ENCODE assay signal across 1 cellular context in the genomic region with DNA sequence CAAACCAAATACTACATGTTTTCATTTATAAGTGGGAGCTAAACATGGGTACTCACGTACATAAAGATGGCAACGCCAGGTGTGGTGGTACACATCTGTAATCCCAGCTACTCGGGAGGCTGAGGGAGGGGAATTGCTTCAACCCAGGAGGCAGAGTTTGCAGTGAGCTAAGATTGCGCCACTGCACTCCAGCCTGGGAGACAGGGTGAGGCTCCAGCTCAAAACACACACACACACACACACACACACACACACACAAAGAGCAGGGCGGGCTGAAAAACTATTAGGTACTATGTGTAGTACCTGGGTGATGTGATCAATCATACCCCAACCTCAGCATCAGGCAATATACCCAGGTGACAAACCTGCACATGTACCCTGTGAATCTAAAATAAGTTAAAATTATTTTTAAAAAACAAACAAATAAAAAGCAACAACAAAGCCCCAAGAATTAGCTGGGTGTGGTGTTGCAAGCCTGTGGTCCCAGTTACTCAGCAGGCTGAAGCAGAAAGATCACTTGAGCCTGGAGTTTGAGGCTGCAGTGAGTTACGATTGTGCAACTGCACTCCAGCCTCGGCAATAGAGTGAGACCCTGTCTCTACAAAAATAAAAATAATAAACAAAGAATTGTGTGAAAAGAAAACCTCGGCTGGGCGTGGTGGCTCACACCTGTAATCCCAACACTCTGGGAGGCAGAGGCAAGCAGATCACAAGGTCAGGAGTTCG.
TF ChIP-seq lines count a peak whose summit lies in the region.

No MANE protein-coding gene starts in this region.

TF ChIP-seq in HepG2, 621 proteins besides CTCF, POLR2A, EP300 and RAD21:
- TF ChIP-seq HNF4A (CRISPR knock-in tag; IDR thresholded peaks at IDR 0.05), result no peak
- peak; percentile 22; the same call in 1 of the 2 replicates for TF ChIP-seq CEBPG (CRISPR knock-in tag; IDR thresholded peaks at IDR 0.05)
- TF ChIP-seq GABPB1 (CRISPR knock-in tag; IDR thresholded peaks at IDR 0.05), result no peak
- TF ChIP-seq PLRG1 (conservative IDR thresholded peaks at IDR 0.05), result no peak
- TF ChIP-seq KLF13 (CRISPR knock-in tag; IDR thresholded peaks at IDR 0.05), result no peak
- TF ChIP-seq CEBPB (IDR thresholded peaks at IDR 0.05; ENCODE audit: borderline replicate concordance, low read depth, low read length), result peak; percentile 54; the same call in 1 of the 2 replicates
- no peak for TF ChIP-seq IRX3 (CRISPR knock-in tag; IDR thresholded peaks at IDR 0.05; ENCODE audit: borderline replicate concordance, low read depth)
- no peak for TF ChIP-seq PPARG (CRISPR knock-in tag; conservative IDR thresholded peaks at IDR 0.05)
